Comparison of ENCODE assay signal across 34 cellular contexts in the genomic region with DNA sequence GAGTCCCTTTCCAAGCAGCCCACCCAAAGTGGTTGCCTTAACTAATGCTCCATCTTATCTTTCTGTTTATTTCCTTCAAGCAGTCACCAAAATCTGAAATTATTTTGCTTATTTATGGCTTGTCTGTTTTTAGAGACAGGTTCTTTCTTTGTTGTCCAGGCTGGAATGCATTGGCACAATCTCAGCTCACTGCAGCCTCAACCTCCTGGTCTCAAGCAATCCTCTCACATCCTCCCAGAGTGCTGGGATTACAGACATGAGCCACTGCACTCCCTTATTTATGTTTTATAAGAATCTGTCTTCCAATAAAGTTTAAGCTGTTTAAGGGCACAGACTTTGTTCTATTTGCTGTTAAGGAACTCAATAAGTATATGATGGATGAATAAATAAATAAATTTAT.
"Had no signal": no experiment of that assay in that cellular context is flagged by ENCODE, and none has a peak within 500 bp of the region (broad histone marks: within the 10 kb centered on the region; RNA-seq: fewer than 3 reads in every experiment).

No MANE protein-coding gene starts in this region.

- DNase-seq: Karpas-422, Kasumi-1, KG1, MG63, MM.1S, MV-4-11, NCI-H1048, NCI-H1092, NCI-H1092 treated with DMSO at 0.1 percent for 48 hours, NCI-H1105, NCI-H1105 treated with DMSO at 0.1 percent for 48 hours, NCI-H1417, NCI-H1417 treated with DMSO at 0.1 percent for 48 hours, NCI-H1436, NCI-H1436 treated with DMSO at 0.1 percent for 48 hours, NCI-H146, NCI-H1694, NCI-H1694 treated with DMSO at 0.1 percent for 48 hours, NCI-H187, NCI-H187 treated with DMSO at 0.1 percent for 48 hours, NCI-H1930, NCI-H2029, NCI-H2029 treated with DMSO at 0.1 percent for 48 hours, NCI-H2081, NCI-H2081 treated with DMSO at 0.1 percent for 48 hours, NCI-H2107, NCI-H2171, NCI-H2171 treated with DMSO at 0.1 percent for 48 hours, NCI-H2227 treated with DMSO at 0.1 percent for 48 hours, NCI-H226, NCI-H446, NCI-H446 treated with DMSO at 0.1 percent for 48 hours, NCI-H510A had no signal

- H3K9me3 ChIP-seq: MG63 had no signal

- H3K27ac ChIP-seq: KMS-11 had no signal

- H3K9ac ChIP-seq: KMS-11 had no signal

- H3K4me2 ChIP-seq: KMS-11 had no signal

- H3K4me3 ChIP-seq: MG63 had no signal

- H3K36me3 ChIP-seq: MG63 had no signal

- H3K27me3 ChIP-seq: MG63 had no signal
